15 cellular contexts compared by ENCODE assay signal in genomic region chr7:7820939-7821338, GRCh38.
DNase-seq lines count a peak whose midpoint lies in the region; ATAC-seq and TF ChIP-seq lines count a peak whose summit lies in the region.
"Had no signal": no experiment of that assay in that cellular context is flagged by ENCODE, and none has a peak within 500 bp of the region (broad histone marks: within the 10 kb centered on the region; RNA-seq: fewer than 3 reads in every experiment).

No MANE protein-coding gene starts in this region.

- peak overlapping the region; percentile 37 for H3K4me2 ChIP-seq in GM23338

- peak overlapping the region; percentile 6; the same call in 1 of the 2 replicates for H3K4me3 ChIP-seq in GM23338
- H3K4me3 ChIP-seq: MG63 had no signal

- H3K9me3 Mint-ChIP-seq in GM23338 = peaks cover 3% of the 10 kb centered on the region
- peaks cover 6% of the 10 kb centered on the region for H3K9me3 Mint-ChIP-seq in glutamatergic neuron (ENCODE audit: unreplicated experiment)
- H3K9me3 Mint-ChIP-seq in HFFc6 = no peaks in the 10 kb centered on the region

- H3K4me1 Mint-ChIP-seq in GM23338 (peaks cover 42% of the 10 kb centered on the region), glutamatergic neuron (ENCODE audit: low read depth, unreplicated experiment) (peaks cover 28% of the 10 kb centered on the region), HFFc6 (ENCODE audit: low read depth) (peaks cover 5% of the 10 kb centered on the region; the same call in 1 of the 2 replicates)

- peak; percentile 27 for ATAC-seq in GM18858 (IDR thresholded peaks at IDR 0.05; ENCODE audit: unreplicated experiment)
- peak; percentile 86 for ATAC-seq in GM23338
- ATAC-seq in GM19395 (IDR thresholded peaks at IDR 0.05; ENCODE audit: unreplicated experiment) = no peak
- ATAC-seq in HG02623 (IDR thresholded peaks at IDR 0.05; ENCODE audit: unreplicated experiment) = no peak
- ATAC-seq: activated naive CD8-positive, alpha-beta T cell treated with anti-CD3 and anti-CD28 coated beads, Interleukin-2, amount 50 U/mL, for 24 hours; CD8-positive, alpha-beta T cell; left colon; T-helper 17 cell had no signal

- H4K20me1 ChIP-seq in GM23338 (replicated peaks; ENCODE audit: insufficient read depth) = no peaks in the 10 kb centered on the region

- H3F3A ChIP-seq in GM23338 (replicated peaks; ENCODE audit: low read depth) = no peaks in the 10 kb centered on the region

- H3K36me3 Mint-ChIP-seq in GM23338 (ENCODE audit: low read depth) (peaks cover 6% of the 10 kb centered on the region), glutamatergic neuron (ENCODE audit: unreplicated experiment) (peaks cover 4% of the 10 kb centered on the region), HFFc6 (ENCODE audit: low read depth) (no peaks in the 10 kb centered on the region; the same call in 1 of the 2 replicates)

- no peaks in the 10 kb centered on the region for H3K36me3 ChIP-seq in GM23338 (ENCODE audit: insufficient read depth)
- H3K36me3 ChIP-seq: MG63 had no signal

- TF ChIP-seq CTCF in GM23338 (conservative IDR thresholded peaks at IDR 0.05; ENCODE audit: low read depth in 2 of 2) (no peak), glutamatergic neuron (IDR thresholded peaks at IDR 0.05; ENCODE audit: partially characterized antibody, unreplicated experiment) (no peak), HFFc6 (IDR thresholded peaks at IDR 0.05) (no peak)

- peaks cover 42% of the 10 kb centered on the region for H3K4me1 ChIP-seq in GM23338 (ENCODE audit: insufficient read depth)

- H3K27ac ChIP-seq in GM23338 (ENCODE audit: low read depth) = peak overlapping the region; percentile 11; the same call in 1 of the 2 replicates

- no peak overlapping the region for H2AFZ ChIP-seq in GM23338

- H3K27me3 ChIP-seq in GM23338 (ENCODE audit: insufficient read depth) = no peaks in the 10 kb centered on the region
- H3K27me3 ChIP-seq: MG63 had no signal

- peak overlapping the region; percentile 46 for H3K4me3 Mint-ChIP-seq in GM23338
- peak overlapping the region; percentile 9 for H3K4me3 Mint-ChIP-seq in glutamatergic neuron (ENCODE audit: unreplicated experiment)
- no peak overlapping the region for H3K4me3 Mint-ChIP-seq in HFFc6
- H3K4me3 Mint-ChIP-seq: activated naive CD8-positive, alpha-beta T cell treated with anti-CD3 and anti-CD28 coated beads, Interleukin-2, amount 50 U/mL, for 24 hours; CD8-positive, alpha-beta T cell; T-helper 17 cell had no signal

- H3K9me2 ChIP-seq in GM23338 (ENCODE audit: insufficient read depth) = no peaks in the 10 kb centered on the region

- H3K27ac Mint-ChIP-seq in GM23338 (peak overlapping the region; percentile 44), glutamatergic neuron (ENCODE audit: unreplicated experiment) (no peak overlapping the region), HFFc6 (no peak overlapping the region)
- H3K27ac Mint-ChIP-seq: activated naive CD8-positive, alpha-beta T cell treated with anti-CD3 and anti-CD28 coated beads, Interleukin-2, amount 50 U/mL, for 24 hours; CD8-positive, alpha-beta T cell; T-helper 17 cell had no signal

- DNase-seq in GM23338 (ENCODE audit: low spot score) (peak; percentile 49), MV-4-11 (lab: John Stamatoyannopoulos, UW) (peak; percentile 59), glutamatergic neuron (no peak), HFFc6 (no peak), SKM-1 treated with dmso at 0.1 percent for 144 hours (lab: John Stamatoyannopoulos, UW; ENCODE audit: unreplicated experiment) (no peak)
- DNase-seq: activated naive CD8-positive, alpha-beta T cell treated with anti-CD3 and anti-CD28 coated beads, Interleukin-2, amount 50 U/mL, for 24 hours; CD8-positive, alpha-beta T cell; cortex of kidney; left colon; MG63; stimulated activated naive CD4-positive, alpha-beta T cell treated with Interleukin-2 at 50 U/mL for 16 hours; T-helper 17 cell had no signal

- peaks cover 4% of the 10 kb centered on the region for H3K27me3 Mint-ChIP-seq in GM23338 (ENCODE audit: insufficient read depth, low read depth, poor library complexity)
- no peaks in the 10 kb centered on the region for H3K27me3 Mint-ChIP-seq in glutamatergic neuron (ENCODE audit: unreplicated experiment)
- H3K27me3 Mint-ChIP-seq in HFFc6 (ENCODE audit: insufficient read depth) = no peaks in the 10 kb centered on the region
- H3K27me3 Mint-ChIP-seq: activated naive CD8-positive, alpha-beta T cell treated with anti-CD3 and anti-CD28 coated beads, Interleukin-2, amount 50 U/mL, for 24 hours; T-helper 17 cell had no signal

- H3K79me2 ChIP-seq in GM23338 (replicated peaks; ENCODE audit: insufficient read depth) = no peaks in the 10 kb centered on the region

TF ChIP-seq in GM23338, 12 proteins besides CTCF, POLR2A, EP300 and RAD21:
- TF ChIP-seq ZNF114 (CRISPR knock-in tag; IDR thresholded peaks at IDR 0.05) = no peak
- TF ChIP-seq, protein P1, sequence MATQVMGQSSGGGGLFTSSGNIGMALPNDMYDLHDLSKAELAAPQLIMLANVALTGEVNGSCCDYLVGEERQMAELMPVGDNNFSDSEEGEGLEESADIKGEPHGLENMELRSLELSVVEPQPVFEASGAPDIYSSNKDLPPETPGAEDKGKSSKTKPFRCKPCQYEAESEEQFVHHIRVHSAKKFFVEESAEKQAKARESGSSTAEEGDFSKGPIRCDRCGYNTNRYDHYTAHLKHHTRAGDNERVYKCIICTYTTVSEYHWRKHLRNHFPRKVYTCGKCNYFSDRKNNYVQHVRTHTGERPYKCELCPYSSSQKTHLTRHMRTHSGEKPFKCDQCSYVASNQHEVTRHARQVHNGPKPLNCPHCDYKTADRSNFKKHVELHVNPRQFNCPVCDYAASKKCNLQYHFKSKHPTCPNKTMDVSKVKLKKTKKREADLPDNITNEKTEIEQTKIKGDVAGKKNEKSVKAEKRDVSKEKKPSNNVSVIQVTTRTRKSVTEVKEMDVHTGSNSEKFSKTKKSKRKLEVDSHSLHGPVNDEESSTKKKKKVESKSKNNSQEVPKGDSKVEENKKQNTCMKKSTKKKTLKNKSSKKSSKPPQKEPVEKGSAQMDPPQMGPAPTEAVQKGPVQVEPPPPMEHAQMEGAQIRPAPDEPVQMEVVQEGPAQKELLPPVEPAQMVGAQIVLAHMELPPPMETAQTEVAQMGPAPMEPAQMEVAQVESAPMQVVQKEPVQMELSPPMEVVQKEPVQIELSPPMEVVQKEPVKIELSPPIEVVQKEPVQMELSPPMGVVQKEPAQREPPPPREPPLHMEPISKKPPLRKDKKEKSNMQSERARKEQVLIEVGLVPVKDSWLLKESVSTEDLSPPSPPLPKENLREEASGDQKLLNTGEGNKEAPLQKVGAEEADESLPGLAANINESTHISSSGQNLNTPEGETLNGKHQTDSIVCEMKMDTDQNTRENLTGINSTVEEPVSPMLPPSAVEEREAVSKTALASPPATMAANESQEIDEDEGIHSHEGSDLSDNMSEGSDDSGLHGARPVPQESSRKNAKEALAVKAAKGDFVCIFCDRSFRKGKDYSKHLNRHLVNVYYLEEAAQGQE (IDR thresholded peaks at IDR 0.05; ENCODE audit: unreplicated experiment) = no peak
- TF ChIP-seq NANOG (IDR thresholded peaks at IDR 0.05; ENCODE audit: borderline replicate concordance) = peak; percentile 74; the same call in 1 of the 2 replicates
TF ChIP-seq in GM23338: peak in this region for 1.

Comparison
In these comparisons a context has a peak if more than half of its experiments do, and no peak if none do; other contexts are left out.
1. ATAC-seq: peak in GM18858 (single experiment) and GM23338 (single experiment); none in GM19395 (single experiment) and HG02623 (single experiment).
2. DNase-seq: peak in GM23338 (single experiment) and MV-4-11 (single experiment); none in glutamatergic neuron (single experiment), HFFc6 (single experiment) and SKM-1 treated with dmso at 0.1 percent for 144 hours (single experiment).